ENCODE assay signal across 11 cellular contexts in the genomic region with DNA sequence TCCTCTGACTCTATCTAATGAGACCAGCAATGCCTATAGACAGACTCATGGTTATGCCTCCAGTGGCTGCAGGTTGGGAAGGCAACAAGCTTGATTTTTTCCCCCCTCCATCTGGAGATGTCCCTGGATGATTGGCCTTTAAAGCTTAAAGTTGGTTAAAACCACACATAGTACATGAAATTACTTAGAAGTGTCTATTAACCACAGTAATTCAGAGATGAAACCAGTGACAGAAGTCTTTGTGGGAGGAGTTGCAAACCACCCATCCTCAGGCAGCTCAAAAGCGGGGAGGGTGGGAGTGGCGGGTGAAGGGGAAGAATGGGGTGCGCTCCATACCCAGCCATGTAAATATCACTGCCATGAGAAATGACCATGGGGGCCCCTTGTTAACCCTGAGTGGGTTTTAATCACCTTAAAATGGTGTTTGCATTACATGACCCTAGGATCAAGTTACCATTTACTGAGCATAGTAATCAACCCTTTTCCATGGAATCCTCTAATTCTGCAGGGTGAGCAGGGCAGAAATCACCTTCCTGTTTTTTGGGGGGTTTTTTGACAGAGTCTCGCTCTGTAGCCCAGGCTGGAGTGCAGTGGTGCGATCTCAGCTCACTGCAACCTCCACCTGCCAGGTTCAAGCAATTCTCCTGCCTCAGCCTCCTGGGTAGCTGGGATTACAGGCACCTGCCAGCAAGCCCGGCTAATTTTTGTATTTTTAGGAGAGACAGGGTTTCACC.
DNase-seq lines count a peak whose midpoint lies in the region; ATAC-seq and TF ChIP-seq lines count a peak whose summit lies in the region.
"Had no signal": no experiment of that assay in that cellular context is flagged by ENCODE, and none has a peak within 500 bp of the region (broad histone marks: within the 10 kb centered on the region; RNA-seq: fewer than 3 reads in every experiment).

No MANE protein-coding gene starts in this region.

- 85 to 98% (median 88%) methylated on average over 5 to 6 of the region's 6 CpGs for WGBS in stomach, 5 donors

- H3K4me1 Mint-ChIP-seq in natural killer cell, result peaks cover 62 to 63% of the 10 kb centered on the region in 2 donors

- H3K27ac ChIP-seq in stomach, result no peak overlapping the region

- H3K27ac Mint-ChIP-seq in natural killer cell, result peak overlapping the region; percentile 57 to 73

- H3K4me3 Mint-ChIP-seq in natural killer cell, result peak overlapping the region; percentile 71

- no peaks in the 10 kb centered on the region for H3K9me3 Mint-ChIP-seq in natural killer cell

- TF ChIP-seq CTCF in natural killer cell (IDR thresholded peaks at IDR 0.05) (no peak), stomach (IDR thresholded peaks at IDR 0.05) (no peak)

- peak; percentile 73 for ATAC-seq in GM18868 (IDR thresholded peaks at IDR 0.05; ENCODE audit: unreplicated experiment)
- ATAC-seq in GM21717 (IDR thresholded peaks at IDR 0.05; ENCODE audit: unreplicated experiment), result peak; percentile 71
- peak; percentile 77 to 91 (median 86) for ATAC-seq in natural killer cell

- H3K27me3 ChIP-seq in stomach, result no peaks in the 10 kb centered on the region

- no peak for TF ChIP-seq POLR2A in stomach (IDR thresholded peaks at IDR 0.05)

- intact Hi-C loops in natural killer cell (cut with micrococcal nuclease) (no loop called here), stomach (cut with DNase I; ENCODE audit: low total_unique reads) (no loop called here)

- H3K36me3 Mint-ChIP-seq in natural killer cell, result no peaks in the 10 kb centered on the region

- TF ChIP-seq EP300 in stomach (IDR thresholded peaks at IDR 0.05), result no peak

- peaks cover 0 to 12% (median 5%) of the 10 kb centered on the region in 4 donors for H3K4me1 ChIP-seq in stomach

- peaks cover 0 to 27% (median 15%) of the 10 kb centered on the region in 4 donors for H3K36me3 ChIP-seq in stomach

- no peak overlapping the region for H3K4me3 ChIP-seq in Jurkat, Clone E6-1 (ENCODE audit: low read length)
- H3K4me3 ChIP-seq in stomach, result no peak overlapping the region

- DNase-seq in Jurkat, Clone E6-1 (ENCODE audit: low read depth, low spot score), result peak; percentile 39
- DNase-seq in natural killer cell (no peak), retina (no peak), OCI-M1 (lab: John Stamatoyannopoulos, UW) (no peak), NCI-H1694 treated with DMSO at 0.1 percent for 48 hours (lab: John Stamatoyannopoulos, UW) (no peak), stomach (no peak)
- DNase-seq: mammary epithelial cell, NCI-H1417 treated with DMSO at 0.1 percent for 48 hours, SW 1271 had no signal

- H3K27me3 Mint-ChIP-seq in natural killer cell (ENCODE audit: low read depth in 2 of 2), result no peaks in the 10 kb centered on the region

- H3K9me3 ChIP-seq in stomach, result no peaks in the 10 kb centered on the region
